In the genomic region with DNA sequence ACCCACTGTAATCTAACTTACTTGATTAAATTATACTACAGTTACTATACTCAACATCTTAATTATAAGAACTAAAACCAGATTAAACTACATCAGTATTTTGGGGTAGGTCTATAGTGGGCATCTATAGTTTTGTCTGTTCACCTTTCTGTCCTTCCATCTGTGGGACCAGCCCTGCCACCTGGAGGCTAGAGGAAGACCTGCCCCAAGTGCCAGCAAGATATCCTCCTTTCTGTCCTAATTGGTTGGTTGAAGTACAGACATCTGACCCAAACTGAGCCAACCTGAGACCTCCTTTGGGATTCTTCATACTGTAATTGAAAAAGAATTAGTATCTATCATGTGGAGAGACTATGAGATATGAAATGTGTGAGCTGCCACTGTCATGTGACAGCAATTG, we compare ENCODE assay signal across 12 cellular contexts.
A peak's percentile ranks its signal among the peaks of the same experiment; 100 is the strongest.
DNase-seq lines count a peak whose midpoint lies in the region; ATAC-seq and TF ChIP-seq lines count a peak whose summit lies in the region.
"Had no signal": no experiment of that assay in that cellular context is flagged by ENCODE, and none has a peak within 500 bp of the region (broad histone marks: within the 10 kb centered on the region; RNA-seq: fewer than 3 reads in every experiment).

No MANE protein-coding gene starts in this region.

- CTCF ChIA-PET in activated naive CD4-positive, alpha-beta T cell treated with anti-CD3 and anti-CD28 coated beads for 36 hours (lab: Charles Lee), result no interaction called here
- CTCF ChIA-PET in activated naive CD4-positive, alpha-beta T cell treated with anti-CD3 and anti-CD28 coated beads, Interleukin-2, amount 10 ng/mL, durations not matched to agents 7 days and 5 days (lab: Charles Lee), result interaction anchor here (1.4 kb wide), 1 partner anchor 164 kb away, joined by 4 read pairs; no protein-coding TSS in a partner anchor
- CTCF ChIA-PET in CD8-positive, alpha-beta T cell (lab: Charles Lee), result no interaction called here

- no peak overlapping the region for H3K27ac ChIP-seq in brain microvascular endothelial cell
- H3K27ac ChIP-seq in CD8-positive, alpha-beta T cell (ENCODE audit: low read depth, low read length), result no peak overlapping the region

- H3K27me3 ChIP-seq in brain microvascular endothelial cell (replicated peaks), result no peaks in the 10 kb centered on the region
- H3K27me3 ChIP-seq in CD8-positive, alpha-beta T cell (ENCODE audit: insufficient read depth, low read length), result no peaks in the 10 kb centered on the region

- H3K4me3 ChIP-seq in brain microvascular endothelial cell (ENCODE audit: low read depth, low read length), result no peak overlapping the region
- H3K4me3 ChIP-seq in CD8-positive, alpha-beta T cell (ENCODE audit: low read depth, low read length), result no peak overlapping the region

- H3K4me3 Mint-ChIP-seq in activated naive CD4-positive, alpha-beta T cell treated with anti-CD3 and anti-CD28 coated beads for 36 hours, result no peak overlapping the region
- no peak overlapping the region for H3K4me3 Mint-ChIP-seq in activated naive CD4-positive, alpha-beta T cell treated with anti-CD3 and anti-CD28 coated beads, Interleukin-2, amount 10 ng/mL, durations not matched to agents 7 days and 5 days
- H3K4me3 Mint-ChIP-seq in stimulated activated effector memory CD8-positive, alpha-beta T cell treated with anti-CD3 and anti-CD28 coated beads, Interleukin-12 subunit alpha, Interleukin-12 subunit beta, amount 100 ng/mL, for 72 hours, result no peak overlapping the region
- H3K4me3 Mint-ChIP-seq in CD8-positive, alpha-beta T cell, result no peak overlapping the region
- H3K4me3 Mint-ChIP-seq: nephron progenitor cell had no signal

- H3K27ac Mint-ChIP-seq in activated naive CD4-positive, alpha-beta T cell treated with anti-CD3 and anti-CD28 coated beads for 36 hours, result no peak overlapping the region
- H3K27ac Mint-ChIP-seq in activated naive CD4-positive, alpha-beta T cell treated with anti-CD3 and anti-CD28 coated beads, Interleukin-2, amount 10 ng/mL, durations not matched to agents 7 days and 5 days, result no peak overlapping the region
- H3K27ac Mint-ChIP-seq in stimulated activated effector memory CD8-positive, alpha-beta T cell treated with anti-CD3 and anti-CD28 coated beads, Interleukin-12 subunit alpha, Interleukin-12 subunit beta, amount 100 ng/mL, for 72 hours, result no peak overlapping the region
- H3K27ac Mint-ChIP-seq in CD8-positive, alpha-beta T cell, result no peak overlapping the region
- H3K27ac Mint-ChIP-seq: nephron progenitor cell had no signal

- intact Hi-C loops in activated naive CD4-positive, alpha-beta T cell treated with anti-CD3 and anti-CD28 coated beads for 36 hours (cut with micrococcal nuclease), result loop anchor here (2.0 to 5.0 kb wide), 2 partner anchors 164 to 209 kb away; no protein-coding TSS in a partner anchor
- intact Hi-C loops in CD8-positive, alpha-beta T cell (cut with DNase I, micrococcal nuclease), result no loop called here

- H3K27me3 Mint-ChIP-seq in activated naive CD4-positive, alpha-beta T cell treated with anti-CD3 and anti-CD28 coated beads for 36 hours (ENCODE audit: low read depth), result no peaks in the 10 kb centered on the region
- no peaks in the 10 kb centered on the region for H3K27me3 Mint-ChIP-seq in activated naive CD4-positive, alpha-beta T cell treated with anti-CD3 and anti-CD28 coated beads, Interleukin-2, amount 10 ng/mL, durations not matched to agents 7 days and 5 days
- H3K27me3 Mint-ChIP-seq in CD8-positive, alpha-beta T cell (ENCODE audit: low read depth), result no peaks in the 10 kb centered on the region

- peak; percentile 58 for TF ChIP-seq CTCF in brain microvascular endothelial cell (IDR thresholded peaks at IDR 0.05; ENCODE audit: low read depth, low read length, missing control alignments)
- no peak for TF ChIP-seq CTCF in CD8-positive, alpha-beta T cell (IDR thresholded peaks at IDR 0.05)

- POLR2A ChIA-PET in CD8-positive, alpha-beta T cell (lab: Charles Lee), result no interaction called here

- no peaks in the 10 kb centered on the region for H3K36me3 ChIP-seq in brain microvascular endothelial cell (replicated peaks)
- H3K36me3 ChIP-seq in CD8-positive, alpha-beta T cell (ENCODE audit: insufficient read depth, low read length), result no peaks in the 10 kb centered on the region

- no peaks in the 10 kb centered on the region for H3K4me1 ChIP-seq in CD8-positive, alpha-beta T cell (ENCODE audit: insufficient read depth, low read length)

- in situ Hi-C loops in brain microvascular endothelial cell (cut with HindIII; ENCODE audit: low pct_ligation_motif_present, low sequenced_read_pairs), result no loop called here

- peak; percentile 13 for DNase-seq in activated naive CD4-positive, alpha-beta T cell treated with anti-CD3 and anti-CD28 coated beads for 36 hours
- no peak for DNase-seq in activated naive CD4-positive, alpha-beta T cell treated with anti-CD3 and anti-CD28 coated beads, Interleukin-2, amount 10 ng/mL, durations not matched to agents 7 days and 5 days
- DNase-seq in brain microvascular endothelial cell (no peak), NCI-H2171 (lab: John Stamatoyannopoulos, UW) (no peak), occipital lobe (lab: John Stamatoyannopoulos, UW) (no peak)
- DNase-seq in stimulated activated effector memory CD8-positive, alpha-beta T cell treated with anti-CD3 and anti-CD28 coated beads, Interleukin-12 subunit alpha, Interleukin-12 subunit beta, amount 100 ng/mL, for 72 hours (ENCODE audit: low spot score in 2 of 2), result no peak
- DNase-seq in CD8-positive, alpha-beta T cell, result no peak
- DNase-seq: activated CD8-positive, alpha-beta memory T cell treated with anti-CD3 and anti-CD28 coated beads, Interleukin-2, amount 50 U/mL, for 48 hours; caudate nucleus; NCI-H1417 treated with DMSO at 0.1 percent for 48 hours; nephron progenitor cell had no signal

- H3K9me3 Mint-ChIP-seq in activated naive CD4-positive, alpha-beta T cell treated with anti-CD3 and anti-CD28 coated beads for 36 hours, result no peaks in the 10 kb centered on the region
- no peaks in the 10 kb centered on the region for H3K9me3 Mint-ChIP-seq in activated naive CD4-positive, alpha-beta T cell treated with anti-CD3 and anti-CD28 coated beads, Interleukin-2, amount 10 ng/mL, durations not matched to agents 7 days and 5 days
- H3K9me3 Mint-ChIP-seq in stimulated activated effector memory CD8-positive, alpha-beta T cell treated with anti-CD3 and anti-CD28 coated beads, Interleukin-12 subunit alpha, Interleukin-12 subunit beta, amount 100 ng/mL, for 72 hours, result peaks cover 3% of the 10 kb centered on the region
- H3K9me3 Mint-ChIP-seq in CD8-positive, alpha-beta T cell, result no peaks in the 10 kb centered on the region
- H3K9me3 Mint-ChIP-seq: nephron progenitor cell had no signal

- H3K36me3 Mint-ChIP-seq in activated naive CD4-positive, alpha-beta T cell treated with anti-CD3 and anti-CD28 coated beads for 36 hours (ENCODE audit: low read depth), result no peaks in the 10 kb centered on the region
- no peaks in the 10 kb centered on the region for H3K36me3 Mint-ChIP-seq in activated naive CD4-positive, alpha-beta T cell treated with anti-CD3 and anti-CD28 coated beads, Interleukin-2, amount 10 ng/mL, durations not matched to agents 7 days and 5 days
- H3K36me3 Mint-ChIP-seq in stimulated activated effector memory CD8-positive, alpha-beta T cell treated with anti-CD3 and anti-CD28 coated beads, Interleukin-12 subunit alpha, Interleukin-12 subunit beta, amount 100 ng/mL, for 72 hours, result no peaks in the 10 kb centered on the region
- no peaks in the 10 kb centered on the region for H3K36me3 Mint-ChIP-seq in CD8-positive, alpha-beta T cell

- no peaks in the 10 kb centered on the region for H3K9me3 ChIP-seq in CD8-positive, alpha-beta T cell (ENCODE audit: low read length)

- H3K4me1 Mint-ChIP-seq in activated naive CD4-positive, alpha-beta T cell treated with anti-CD3 and anti-CD28 coated beads for 36 hours (ENCODE audit: low read depth), result no peaks in the 10 kb centered on the region
- H3K4me1 Mint-ChIP-seq in activated naive CD4-positive, alpha-beta T cell treated with anti-CD3 and anti-CD28 coated beads, Interleukin-2, amount 10 ng/mL, durations not matched to agents 7 days and 5 days, result no peaks in the 10 kb centered on the region
- no peaks in the 10 kb centered on the region for H3K4me1 Mint-ChIP-seq in stimulated activated effector memory CD8-positive, alpha-beta T cell treated with anti-CD3 and anti-CD28 coated beads, Interleukin-12 subunit alpha, Interleukin-12 subunit beta, amount 100 ng/mL, for 72 hours
- no peaks in the 10 kb centered on the region for H3K4me1 Mint-ChIP-seq in CD8-positive, alpha-beta T cell (ENCODE audit: low read depth)
- H3K4me1 Mint-ChIP-seq: nephron progenitor cell had no signal

- peak; percentile 63 for ATAC-seq in HG03342 (IDR thresholded peaks at IDR 0.05; ENCODE audit: unreplicated experiment)
- ATAC-seq in stimulated activated effector memory CD8-positive, alpha-beta T cell treated with anti-CD3 and anti-CD28 coated beads, Interleukin-12 subunit alpha, Interleukin-12 subunit beta, amount 100 ng/mL, for 72 hours, result peak; percentile 28
- ATAC-seq in CD8-positive, alpha-beta T cell, result no peak
